16 cellular contexts compared by ENCODE assay signal in the genomic region with DNA sequence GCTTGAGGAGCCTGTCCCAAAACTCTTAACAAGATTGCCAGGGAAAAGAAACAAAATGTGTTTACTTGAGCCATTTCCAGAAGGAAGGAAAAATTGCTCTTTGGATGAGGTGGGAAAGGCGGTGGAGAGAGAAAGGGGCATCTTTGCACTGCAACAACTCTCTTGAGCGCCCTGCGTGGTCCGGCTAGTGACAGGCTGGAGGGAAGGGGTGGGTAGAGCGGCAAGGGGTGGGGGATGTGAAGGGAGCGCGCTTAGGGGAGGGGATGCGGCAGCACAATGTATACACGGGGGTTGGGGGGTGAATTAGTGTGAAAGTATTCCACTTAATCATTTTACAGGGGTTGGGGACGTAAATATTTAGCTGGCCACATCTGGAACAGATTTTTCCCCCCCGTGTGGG. TPM values are rescaled to one million over a fixed set of nuclear protein-coding genes. Genes with fewer than 3 reads are reported as not detected.
A peak's percentile ranks its signal among the peaks of the same experiment; 100 is the strongest.
DNase-seq lines count a peak whose midpoint lies in the region; ATAC-seq and TF ChIP-seq lines count a peak whose summit lies in the region.
"Had no signal": no experiment of that assay in that cellular context is flagged by ENCODE, and none has a peak within 500 bp of the region (broad histone marks: within the 10 kb centered on the region; RNA-seq: fewer than 3 reads in every experiment).

No MANE protein-coding gene starts in this region.

- H3K9ac ChIP-seq in SK-N-MC (ENCODE audit: insufficient read length) (no peak overlapping the region), mucosa of stomach (ENCODE audit: low read length) (peak overlapping the region; percentile 57)

- peaks cover 38% of the 10 kb centered on the region for H3K27me3 ChIP-seq in mucosa of stomach (ENCODE audit: control insufficient read depth, insufficient read depth, low read length)
- H3K27me3 ChIP-seq in thoracic aorta (replicated peaks; ENCODE audit: insufficient read depth): no peaks in the 10 kb centered on the region

- H3K36me3 Mint-ChIP-seq in glutamatergic neuron (ENCODE audit: unreplicated experiment): no peaks in the 10 kb centered on the region

- peak overlapping the region; percentile 94 for H3K4me3 Mint-ChIP-seq in glutamatergic neuron (ENCODE audit: unreplicated experiment)
- H3K4me3 Mint-ChIP-seq: memory B cell had no signal

- H3K36me3 ChIP-seq in SK-N-MC (ENCODE audit: insufficient read depth, low read length) (no peaks in the 10 kb centered on the region), mucosa of stomach (ENCODE audit: control insufficient read depth, insufficient read depth, low read length) (no peaks in the 10 kb centered on the region), thoracic aorta (no peaks in the 10 kb centered on the region)

- H3K9me3 ChIP-seq in SK-N-MC (ENCODE audit: low read depth, low read length) (no peaks in the 10 kb centered on the region), mucosa of stomach (ENCODE audit: control insufficient read depth, low read length) (no peaks in the 10 kb centered on the region), thoracic aorta (no peaks in the 10 kb centered on the region)

- H3K4me3 ChIP-seq in SK-N-MC (peak overlapping the region; percentile 85), mucosa of stomach (ENCODE audit: low read length) (no peak overlapping the region), thoracic aorta (peak overlapping the region; percentile 78)

- H3K4me1 Mint-ChIP-seq in glutamatergic neuron (ENCODE audit: low read depth, unreplicated experiment): peaks cover 16% of the 10 kb centered on the region

- no peak overlapping the region for H3K27ac Mint-ChIP-seq in glutamatergic neuron (ENCODE audit: unreplicated experiment)
- H3K27ac Mint-ChIP-seq: activated naive CD4-positive, alpha-beta T cell treated with anti-CD3 and anti-CD28 coated beads, Interleukin-2, amount 50 U/mL, for 72 hours; memory B cell had no signal

- ATAC-seq in thoracic aorta (ENCODE audit: insufficient number of reproducible peaks, low FRiP score, low read depth): no peak
- no peak for ATAC-seq in HG03097 (IDR thresholded peaks at IDR 0.05; ENCODE audit: low FRiP score, unreplicated experiment)
- ATAC-seq: activated naive CD4-positive, alpha-beta T cell treated with anti-CD3 and anti-CD28 coated beads, Interleukin-2, amount 50 U/mL, for 72 hours had no signal

- no peak for TF ChIP-seq CTCF in glutamatergic neuron (IDR thresholded peaks at IDR 0.05; ENCODE audit: partially characterized antibody, unreplicated experiment)
- TF ChIP-seq CTCF in thoracic aorta (IDR thresholded peaks at IDR 0.05): no peak

- peaks cover 17% of the 10 kb centered on the region for H3K27me3 Mint-ChIP-seq in glutamatergic neuron (ENCODE audit: unreplicated experiment)

- DNase-seq in SK-N-MC (ENCODE audit: low read depth, low spot score): no peak
- peak; percentile 16 for DNase-seq in glutamatergic neuron
- no peak for DNase-seq in thoracic aorta (ENCODE audit: low spot score)
- DNase-seq in activated CD4-positive, CD25-positive, alpha-beta regulatory T cell (lab: John Stamatoyannopoulos, UW): no peak
- no peak for DNase-seq in NCI-H2171 (lab: John Stamatoyannopoulos, UW)
- DNase-seq in SHP77 (lab: John Stamatoyannopoulos, UW): no peak
- DNase-seq: C1 segment of cervical spinal cord, cortex of kidney, NCI-H2081 treated with DMSO at 0.1 percent for 48 hours had no signal

- H3K4me1 ChIP-seq in mucosa of stomach (ENCODE audit: control insufficient read depth, insufficient read depth, low read length) (no peaks in the 10 kb centered on the region), thoracic aorta (ENCODE audit: control insufficient read depth in 1 of 2, low read depth in 2 of 2) (peaks cover 0 to 5% of the 10 kb centered on the region in 2 donors)

- H3K9me3 Mint-ChIP-seq in glutamatergic neuron (ENCODE audit: unreplicated experiment): peaks cover 2% of the 10 kb centered on the region

- no peak overlapping the region for H3K27ac ChIP-seq in SK-N-MC
- H3K27ac ChIP-seq in thoracic aorta: no peak overlapping the region

RNA-seq across cellular contexts. Expression of gene FGF10, which starts 1.3 kb away (rescaled TPM):
- total RNA-seq in glutamatergic neuron (ENCODE audit: unreplicated experiment) (not detected), thoracic aorta (1 to 10 TPM; 6.0 to 8.8 TPM)
- total RNA-seq: activated CD8-positive, alpha-beta memory T cell treated with anti-CD3 and anti-CD28 coated beads for 36 hours; activated naive CD4-positive, alpha-beta T cell treated with anti-CD3 and anti-CD28 coated beads, Interleukin-2, amount 50 U/mL, for 72 hours; G401; T-helper 1 cell treated with Interleukin-12 subunit alpha and Interleukin-12 subunit beta and Interleukin-4 antibody, amounts not matched to agents 30 ng/mL and 1 ng/mL, for 36 hours had no signal
